1 cellular context compared by ENCODE assay signal in genomic region chr18:59874166-59874565, GRCh38.
TF ChIP-seq lines count a peak whose summit lies in the region.

No MANE protein-coding gene starts in this region.

TF ChIP-seq in GM12878, 131 proteins besides CTCF, POLR2A, EP300 and RAD21 (continues in another document):
- no peak for TF ChIP-seq SIX5 (IDR thresholded peaks at IDR 0.05; ENCODE audit: low read depth, low read length, severe bottlenecking)
- TF ChIP-seq ZNF24 (IDR thresholded peaks at IDR 0.05), result no peak
- TF ChIP-seq RFX5 (IDR thresholded peaks at IDR 0.05; ENCODE audit: low read depth, low read length), result no peak
- TF ChIP-seq CEBPZ (IDR thresholded peaks at IDR 0.05; ENCODE audit: low read depth, low read length), result no peak
- no peak for TF ChIP-seq IRF3 (IDR thresholded peaks at IDR 0.05)
- TF ChIP-seq NFIC (IDR thresholded peaks at IDR 0.05; ENCODE audit: low read depth, low read length), result peak; percentile 87; the same call in 1 of the 2 replicates
- no peak for TF ChIP-seq MYB (IDR thresholded peaks at IDR 0.05; ENCODE audit: borderline replicate concordance, low read depth, low read length)
- no peak for TF ChIP-seq ZNF207 (IDR thresholded peaks at IDR 0.05; ENCODE audit: borderline replicate concordance)
- TF ChIP-seq RB1 (IDR thresholded peaks at IDR 0.05; ENCODE audit: borderline replicate concordance), result no peak
- no peak for TF ChIP-seq CHD4 (IDR thresholded peaks at IDR 0.05)
- TF ChIP-seq PML (IDR thresholded peaks at IDR 0.05; ENCODE audit: low read length), result no peak; the same call in 1 of the 2 replicates
- TF ChIP-seq SP1 (IDR thresholded peaks at IDR 0.05; ENCODE audit: low read depth, low read length), result no peak
- no peak for TF ChIP-seq TCF3 (IDR thresholded peaks at IDR 0.05; ENCODE audit: borderline replicate concordance, insufficient read depth, low read depth, low read length)
- TF ChIP-seq SKIL (IDR thresholded peaks at IDR 0.05; ENCODE audit: low read depth, poor library complexity, severe bottlenecking), result no peak
- no peak for TF ChIP-seq ASH2L (IDR thresholded peaks at IDR 0.05; ENCODE audit: borderline replicate concordance, low read depth)
- TF ChIP-seq TARDBP (IDR thresholded peaks at IDR 0.05; ENCODE audit: borderline replicate concordance), result no peak
- TF ChIP-seq RELB (IDR thresholded peaks at IDR 0.05; ENCODE audit: low read depth), result no peak
- TF ChIP-seq ZBTB33 (IDR thresholded peaks at IDR 0.05), result no peak
- no peak for TF ChIP-seq BMI1 (IDR thresholded peaks at IDR 0.05; ENCODE audit: borderline replicate concordance)
- no peak for TF ChIP-seq BRCA1 (IDR thresholded peaks at IDR 0.05; ENCODE audit: low read depth, low read length)
- TF ChIP-seq SRF (IDR thresholded peaks at IDR 0.05; ENCODE audit: low read depth in 2 of 2, low read length in 2 of 2), result peak in 1 of 2 experiments; percentile 55; a peak in 1 of 4 replicates
- TF ChIP-seq IKZF1 (conservative IDR thresholded peaks at IDR 0.05), result no peak
- no peak for TF ChIP-seq YBX1 (IDR thresholded peaks at IDR 0.05)
- TF ChIP-seq E4F1 (IDR thresholded peaks at IDR 0.05; ENCODE audit: borderline replicate concordance, partially characterized antibody), result no peak
- no peak for TF ChIP-seq RBBP5 (conservative IDR thresholded peaks at IDR 0.05)
- no peak for TF ChIP-seq TAF1 (IDR thresholded peaks at IDR 0.05; ENCODE audit: borderline replicate concordance, low read depth, low read length)
- TF ChIP-seq BCL11A (IDR thresholded peaks at IDR 0.05; ENCODE audit: low read depth, low read length), result no peak
- no peak for TF ChIP-seq SREBF1 (IDR thresholded peaks at IDR 0.05; ENCODE audit: low read length)
- TF ChIP-seq SMARCA5 (IDR thresholded peaks at IDR 0.05), result no peak
- TF ChIP-seq STAT3 (IDR thresholded peaks at IDR 0.05; ENCODE audit: low read depth, low read length), result no peak
- no peak for TF ChIP-seq ZBTB40 (IDR thresholded peaks at IDR 0.05; ENCODE audit: borderline replicate concordance)
- peak; percentile 66; the same call in 1 of the 2 replicates for TF ChIP-seq FOXM1 (IDR thresholded peaks at IDR 0.05; ENCODE audit: low read depth, low read length)
- TF ChIP-seq POU2F2 (IDR thresholded peaks at IDR 0.05; ENCODE audit: borderline replicate concordance, low read depth, low read length), result no peak
- TF ChIP-seq ESRRA (IDR thresholded peaks at IDR 0.05; ENCODE audit: low read length), result no peak
- TF ChIP-seq MAX (IDR thresholded peaks at IDR 0.05; ENCODE audit: low read depth, low read length), result no peak
- TF ChIP-seq LARP7 (IDR thresholded peaks at IDR 0.05), result no peak
- TF ChIP-seq HDGF (IDR thresholded peaks at IDR 0.05), result no peak
- TF ChIP-seq NRF1 (conservative IDR thresholded peaks at IDR 0.05; ENCODE audit: low read depth, low read length), result no peak
- no peak for TF ChIP-seq ZBTB11 (CRISPR knock-in tag; IDR thresholded peaks at IDR 0.05)
- no peak for TF ChIP-seq NFYA (IDR thresholded peaks at IDR 0.05; ENCODE audit: borderline replicate concordance, low read depth, low read length)
